1 cellular context compared by ENCODE assay signal in the genomic region with DNA sequence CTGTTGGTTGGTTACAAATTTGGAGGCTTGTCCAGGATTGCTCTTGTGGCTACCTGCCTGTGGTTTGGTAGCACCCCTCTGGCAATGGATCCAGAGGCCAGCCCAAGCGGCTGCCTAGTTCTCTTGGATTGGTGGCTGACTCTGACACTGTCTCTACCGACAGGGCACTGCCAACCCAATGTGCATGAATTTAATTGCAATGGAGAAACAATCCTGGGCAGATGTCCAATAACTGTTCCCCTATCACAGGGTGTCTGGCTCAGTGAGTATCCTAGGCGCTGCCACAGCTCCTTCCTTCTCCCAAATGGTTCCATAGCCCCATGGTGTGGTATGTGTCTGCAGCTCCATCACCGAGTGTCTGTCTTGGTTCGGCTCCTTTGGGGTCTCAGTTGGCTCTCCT.
TF ChIP-seq lines count a peak whose summit lies in the region.

No MANE protein-coding gene starts in this region.

TF ChIP-seq in HepG2, 621 proteins besides CTCF, POLR2A, EP300 and RAD21 (continued from another document):
- TF ChIP-seq, protein P1, sequence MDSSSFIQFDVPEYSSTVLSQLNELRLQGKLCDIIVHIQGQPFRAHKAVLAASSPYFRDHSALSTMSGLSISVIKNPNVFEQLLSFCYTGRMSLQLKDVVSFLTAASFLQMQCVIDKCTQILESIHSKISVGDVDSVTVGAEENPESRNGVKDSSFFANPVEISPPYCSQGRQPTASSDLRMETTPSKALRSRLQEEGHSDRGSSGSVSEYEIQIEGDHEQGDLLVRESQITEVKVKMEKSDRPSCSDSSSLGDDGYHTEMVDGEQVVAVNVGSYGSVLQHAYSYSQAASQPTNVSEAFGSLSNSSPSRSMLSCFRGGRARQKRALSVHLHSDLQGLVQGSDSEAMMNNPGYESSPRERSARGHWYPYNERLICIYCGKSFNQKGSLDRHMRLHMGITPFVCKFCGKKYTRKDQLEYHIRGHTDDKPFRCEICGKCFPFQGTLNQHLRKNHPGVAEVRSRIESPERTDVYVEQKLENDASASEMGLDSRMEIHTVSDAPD (CRISPR knock-in tag; IDR thresholded peaks at IDR 0.05): no peak
- TF ChIP-seq, protein P2, sequence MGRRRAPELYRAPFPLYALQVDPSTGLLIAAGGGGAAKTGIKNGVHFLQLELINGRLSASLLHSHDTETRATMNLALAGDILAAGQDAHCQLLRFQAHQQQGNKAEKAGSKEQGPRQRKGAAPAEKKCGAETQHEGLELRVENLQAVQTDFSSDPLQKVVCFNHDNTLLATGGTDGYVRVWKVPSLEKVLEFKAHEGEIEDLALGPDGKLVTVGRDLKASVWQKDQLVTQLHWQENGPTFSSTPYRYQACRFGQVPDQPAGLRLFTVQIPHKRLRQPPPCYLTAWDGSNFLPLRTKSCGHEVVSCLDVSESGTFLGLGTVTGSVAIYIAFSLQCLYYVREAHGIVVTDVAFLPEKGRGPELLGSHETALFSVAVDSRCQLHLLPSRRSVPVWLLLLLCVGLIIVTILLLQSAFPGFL (CRISPR knock-in tag; IDR thresholded peaks at IDR 0.05): no peak
- TF ChIP-seq POGZ (CRISPR knock-in tag; IDR thresholded peaks at IDR 0.05): no peak
- TF ChIP-seq ZSCAN30 (CRISPR knock-in tag; IDR thresholded peaks at IDR 0.05): no peak
- TF ChIP-seq, protein P3, sequence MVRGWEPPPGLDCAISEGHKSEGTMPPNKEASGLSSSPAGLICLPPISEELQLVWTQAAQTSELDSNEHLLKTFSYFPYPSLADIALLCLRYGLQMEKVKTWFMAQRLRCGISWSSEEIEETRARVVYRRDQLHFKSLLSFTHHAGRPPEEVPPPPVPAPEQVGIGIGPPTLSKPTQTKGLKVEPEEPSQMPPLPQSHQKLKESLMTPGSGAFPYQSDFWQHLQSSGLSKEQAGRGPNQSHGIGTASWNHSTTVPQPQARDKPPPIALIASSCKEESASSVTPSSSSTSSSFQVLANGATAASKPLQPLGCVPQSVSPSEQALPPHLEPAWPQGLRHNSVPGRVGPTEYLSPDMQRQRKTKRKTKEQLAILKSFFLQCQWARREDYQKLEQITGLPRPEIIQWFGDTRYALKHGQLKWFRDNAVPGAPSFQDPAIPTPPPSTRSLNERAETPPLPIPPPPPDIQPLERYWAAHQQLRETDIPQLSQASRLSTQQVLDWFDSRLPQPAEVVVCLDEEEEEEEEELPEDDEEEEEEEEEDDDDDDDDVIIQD (CRISPR knock-in tag; IDR thresholded peaks at IDR 0.05; ENCODE audit: low read depth): no peak
- no peak for TF ChIP-seq ZNF160 (CRISPR knock-in tag; IDR thresholded peaks at IDR 0.05)
- no peak for TF ChIP-seq GFI1 (CRISPR knock-in tag; IDR thresholded peaks at IDR 0.05; ENCODE audit: borderline replicate concordance)
- TF ChIP-seq ZSCAN29 (CRISPR knock-in tag; conservative IDR thresholded peaks at IDR 0.05): no peak
- TF ChIP-seq, protein P4, sequence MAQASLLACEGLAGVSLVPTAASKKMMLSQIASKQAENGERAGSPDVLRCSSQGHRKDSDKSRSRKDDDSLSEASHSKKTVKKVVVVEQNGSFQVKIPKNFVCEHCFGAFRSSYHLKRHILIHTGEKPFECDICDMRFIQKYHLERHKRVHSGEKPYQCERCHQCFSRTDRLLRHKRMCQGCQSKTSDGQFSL (CRISPR knock-in tag; IDR thresholded peaks at IDR 0.05): no peak
- TF ChIP-seq, protein P5, sequence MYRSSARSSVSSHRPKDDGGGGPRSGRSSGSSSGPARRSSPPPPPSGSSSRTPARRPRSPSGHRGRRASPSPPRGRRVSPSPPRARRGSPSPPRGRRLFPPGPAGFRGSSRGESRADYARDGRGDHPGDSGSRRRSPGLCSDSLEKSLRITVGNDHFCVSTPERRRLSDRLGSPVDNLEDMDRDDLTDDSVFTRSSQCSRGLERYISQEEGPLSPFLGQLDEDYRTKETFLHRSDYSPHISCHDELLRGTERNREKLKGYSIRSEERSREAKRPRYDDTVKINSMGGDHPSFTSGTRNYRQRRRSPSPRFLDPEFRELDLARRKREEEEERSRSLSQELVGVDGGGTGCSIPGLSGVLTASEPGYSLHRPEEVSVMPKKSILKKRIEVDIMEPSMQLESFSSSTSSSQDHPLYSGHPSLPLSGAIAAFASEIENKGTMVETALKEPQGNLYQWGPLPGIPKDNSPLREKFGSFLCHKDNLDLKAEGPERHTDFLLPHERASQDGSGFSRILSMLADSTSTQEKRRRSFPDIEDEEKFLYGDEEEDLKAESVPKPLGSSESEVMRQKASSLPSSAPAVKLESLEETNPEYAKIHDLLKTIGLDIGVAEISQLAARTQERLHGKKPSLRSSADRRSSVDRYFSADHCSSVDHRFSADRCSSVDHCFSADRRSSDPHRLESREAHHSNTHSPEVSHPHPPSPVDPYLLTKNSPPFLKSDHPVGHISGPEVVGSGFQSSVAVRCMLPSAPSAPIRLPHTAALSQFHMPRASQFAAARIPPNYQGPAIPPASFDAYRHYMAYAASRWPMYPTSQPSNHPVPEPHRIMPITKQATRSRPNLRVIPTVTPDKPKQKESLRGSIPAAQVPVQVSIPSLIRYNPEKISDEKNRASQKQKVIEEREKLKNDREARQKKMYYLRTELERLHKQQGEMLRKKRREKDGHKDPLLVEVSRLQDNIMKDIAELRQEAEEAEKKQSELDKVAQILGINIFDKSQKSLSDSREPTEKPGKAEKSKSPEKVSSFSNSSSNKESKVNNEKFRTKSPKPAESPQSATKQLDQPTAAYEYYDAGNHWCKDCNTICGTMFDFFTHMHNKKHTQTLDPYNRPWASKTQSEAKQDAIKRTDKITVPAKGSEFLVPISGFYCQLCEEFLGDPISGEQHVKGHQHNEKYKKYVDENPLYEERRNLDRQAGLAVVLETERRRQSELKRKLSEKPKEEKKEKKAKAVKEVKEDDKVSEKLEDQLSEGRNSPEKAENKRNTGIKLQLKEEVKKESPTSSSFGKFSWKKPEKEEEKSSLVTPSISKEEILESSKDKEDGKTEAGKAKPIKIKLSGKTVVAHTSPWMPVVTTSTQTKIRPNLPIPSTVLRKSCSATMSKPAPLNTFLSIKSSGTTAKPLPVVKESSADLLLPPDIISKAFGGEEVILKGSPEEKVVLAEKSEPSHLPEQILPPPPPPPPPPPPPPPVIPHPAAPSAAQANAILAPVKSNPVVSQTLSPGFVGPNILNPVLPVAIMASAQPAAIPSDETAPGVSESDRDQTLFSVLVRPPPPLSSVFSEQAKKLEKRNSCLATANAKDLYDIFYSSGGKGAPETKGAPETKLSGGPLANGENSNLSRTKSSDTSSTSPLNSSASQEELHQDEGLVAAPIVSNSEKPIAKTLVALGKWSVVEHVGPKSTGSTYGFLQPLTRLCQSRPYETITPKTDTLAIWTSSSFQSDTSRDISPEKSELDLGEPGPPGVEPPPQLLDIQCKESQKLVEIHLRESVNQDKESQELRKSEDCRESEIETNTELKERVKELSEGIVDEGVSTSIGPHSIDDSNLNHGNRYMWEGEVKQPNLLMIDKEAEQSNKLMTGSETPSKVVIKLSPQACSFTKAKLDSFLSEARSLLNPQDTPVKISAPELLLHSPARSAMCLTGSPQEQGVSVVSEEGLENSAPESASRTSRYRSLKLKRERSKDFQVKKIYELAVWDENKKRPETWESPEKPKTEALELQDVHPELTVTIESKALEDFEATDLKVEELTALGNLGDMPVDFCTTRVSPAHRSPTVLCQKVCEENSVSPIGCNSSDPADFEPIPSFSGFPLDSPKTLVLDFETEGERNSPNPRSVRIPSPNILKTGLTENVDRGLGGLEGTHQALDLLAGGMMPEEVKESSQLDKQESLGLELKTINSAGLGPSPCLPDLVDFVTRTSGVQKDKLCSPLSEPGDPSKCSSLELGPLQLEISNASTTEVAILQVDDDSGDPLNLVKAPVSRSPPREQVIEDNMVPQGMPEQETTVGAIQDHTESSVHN (CRISPR knock-in tag; IDR thresholded peaks at IDR 0.05): no peak
- no peak for TF ChIP-seq TARDBP (CRISPR knock-in tag; IDR thresholded peaks at IDR 0.05)
- TF ChIP-seq, protein P6, sequence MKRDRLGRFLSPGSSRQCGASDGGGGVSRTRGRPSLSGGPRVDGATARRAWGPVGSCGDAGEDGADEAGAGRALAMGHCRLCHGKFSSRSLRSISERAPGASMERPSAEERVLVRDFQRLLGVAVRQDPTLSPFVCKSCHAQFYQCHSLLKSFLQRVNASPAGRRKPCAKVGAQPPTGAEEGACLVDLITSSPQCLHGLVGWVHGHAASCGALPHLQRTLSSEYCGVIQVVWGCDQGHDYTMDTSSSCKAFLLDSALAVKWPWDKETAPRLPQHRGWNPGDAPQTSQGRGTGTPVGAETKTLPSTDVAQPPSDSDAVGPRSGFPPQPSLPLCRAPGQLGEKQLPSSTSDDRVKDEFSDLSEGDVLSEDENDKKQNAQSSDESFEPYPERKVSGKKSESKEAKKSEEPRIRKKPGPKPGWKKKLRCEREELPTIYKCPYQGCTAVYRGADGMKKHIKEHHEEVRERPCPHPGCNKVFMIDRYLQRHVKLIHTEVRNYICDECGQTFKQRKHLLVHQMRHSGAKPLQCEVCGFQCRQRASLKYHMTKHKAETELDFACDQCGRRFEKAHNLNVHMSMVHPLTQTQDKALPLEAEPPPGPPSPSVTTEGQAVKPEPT (CRISPR knock-in tag; IDR thresholded peaks at IDR 0.05; ENCODE audit: low read depth): no peak
